ENCODE assay signal across 14 cellular contexts in genomic region chr4:40685300-40685699, GRCh38. TPM values are rescaled to one million over a fixed set of nuclear protein-coding genes. Genes with fewer than 3 reads are reported as not detected.
DNase-seq lines count a peak whose midpoint lies in the region; TF ChIP-seq lines count a peak whose summit lies in the region.
"Had no signal": no experiment of that assay in that cellular context is flagged by ENCODE, and none has a peak within 500 bp of the region (broad histone marks: within the 10 kb centered on the region; RNA-seq: fewer than 3 reads in every experiment).

No MANE protein-coding gene starts in this region.

- H3K9ac ChIP-seq in colonic mucosa (ENCODE audit: low read depth in 2 of 2, low read length in 2 of 2) = no peak overlapping the region

- no peaks in the 10 kb centered on the region for H3K36me3 ChIP-seq in colonic mucosa

- no peaks in the 10 kb centered on the region for H3K27me3 ChIP-seq in colonic mucosa

- no peak overlapping the region for H3K27ac ChIP-seq in colonic mucosa
- no peak overlapping the region for H3K27ac ChIP-seq in caudate nucleus (ENCODE audit: low read depth, low read length)
- H3K27ac ChIP-seq: skin epidermis had no signal

- TF ChIP-seq CTCF in fibroblast of mammary gland (conservative IDR thresholded peaks at IDR 0.05; ENCODE audit: control insufficient read depth, insufficient read depth, low read depth, low read length) (no peak), colonic mucosa (IDR thresholded peaks at IDR 0.05) (no peak)

- intact Hi-C loops in colonic mucosa (cut with DNase I) = no loop called here

- DNase-seq in NCI-H2196 (lab: John Stamatoyannopoulos, UW; ENCODE audit: unreplicated experiment) = peak; percentile 8
- no peak for DNase-seq in NCI-H2196 treated with DMSO at 0.1 percent for 48 hours (lab: John Stamatoyannopoulos, UW; ENCODE audit: unreplicated experiment)
- DNase-seq in SW480 (ENCODE audit: low spot score) = peak; percentile 48
- peak; percentile 59 for DNase-seq in fibroblast of mammary gland (ENCODE audit: low read depth)
- peak; percentile 19 for DNase-seq in stromal cell of bone marrow (ENCODE audit: low read depth)
- DNase-seq in colonic mucosa = no peak
- DNase-seq in caudate nucleus (lab: John Stamatoyannopoulos, UW) = no peak
- DNase-seq in central memory CD4-positive, alpha-beta T cell = no peak
- DNase-seq: 8988T, amygdala, immature natural killer cell, NCI-H187, NCI-H82 had no signal

- H3K9me3 ChIP-seq in colonic mucosa = no peaks in the 10 kb centered on the region

- no peaks in the 10 kb centered on the region for H3K4me1 ChIP-seq in colonic mucosa

- H3K4me3 ChIP-seq in fibroblast of mammary gland (ENCODE audit: control insufficient read depth, low read depth, low read length) (no peak overlapping the region), colonic mucosa (no peak overlapping the region)
- H3K4me3 ChIP-seq: skin epidermis had no signal

RNA-seq across cellular contexts. Expression of gene RBM47, which starts 55.6 kb away (rescaled TPM):
- total RNA-seq in colonic mucosa = 100 to 1,000 TPM; 279 to 281 TPM

Comparison
In these comparisons a context has a peak if more than half of its experiments do, and no peak if none do; other contexts are left out.
1. DNase-seq: peak in NCI-H2196 (single experiment), SW480 (single experiment), fibroblast of mammary gland (single experiment) and stromal cell of bone marrow (single experiment); none in NCI-H2196 treated with DMSO at 0.1 percent for 48 hours (single experiment), colonic mucosa (single experiment), caudate nucleus (0 of 61) and central memory CD4-positive, alpha-beta T cell (single experiment).